15 cellular contexts compared by ENCODE assay signal in the genomic region with DNA sequence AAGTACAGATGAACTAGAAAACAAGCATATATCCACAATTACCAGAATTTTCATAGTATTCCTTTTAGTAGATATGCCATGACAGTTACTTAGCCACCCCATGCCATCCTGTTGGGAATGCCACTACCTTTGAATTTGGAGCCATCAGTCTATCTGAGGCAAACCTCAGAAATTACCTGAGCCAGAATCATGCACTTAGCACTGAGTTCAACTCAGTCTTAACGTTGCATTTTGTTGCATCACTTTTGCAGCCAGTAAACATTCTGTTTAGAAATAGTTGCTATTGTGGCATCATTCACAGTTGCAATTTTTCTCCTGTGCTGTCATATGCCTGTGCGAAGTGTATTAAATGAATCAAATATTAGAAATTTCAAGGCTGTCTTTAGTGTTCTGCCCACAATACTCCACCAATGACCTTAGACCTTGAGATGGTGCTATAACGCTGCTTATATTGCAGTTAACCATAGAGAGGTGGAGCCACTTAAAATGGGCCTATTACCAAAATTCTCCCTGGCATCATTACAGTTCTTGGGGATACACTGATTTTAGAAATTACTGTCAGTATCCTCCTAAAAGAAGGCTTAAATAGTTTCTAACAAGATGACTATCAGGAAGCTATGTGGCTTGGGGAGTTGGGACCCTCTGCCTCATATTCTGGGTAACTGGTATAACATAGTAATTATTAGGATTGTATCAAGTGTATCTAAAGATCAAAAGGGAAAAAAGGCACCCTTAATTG. TPM values are rescaled to one million over a fixed set of nuclear protein-coding genes. Genes with fewer than 3 reads are reported as not detected.
A peak's percentile ranks its signal among the peaks of the same experiment; 100 is the strongest.
DNase-seq lines count a peak whose midpoint lies in the region; ATAC-seq and TF ChIP-seq lines count a peak whose summit lies in the region.
"Had no signal": no experiment of that assay in that cellular context is flagged by ENCODE, and none has a peak within 500 bp of the region (broad histone marks: within the 10 kb centered on the region; RNA-seq: fewer than 3 reads in every experiment).

No MANE protein-coding gene starts in this region.

- ATAC-seq in stimulated activated naive CD8-positive, alpha-beta T cell treated with anti-CD3 and anti-CD28 coated beads, Interleukin-15, amount 100 ng/mL, for 72 hours = peak; percentile 57
- ATAC-seq in GM18519 (IDR thresholded peaks at IDR 0.05; ENCODE audit: low FRiP score, unreplicated experiment) = no peak

- BruUV-seq in MCF 10A (replicated peaks; lab: Mats Ljungman, UMichigan) (TSS peak; percentile 5), mammary epithelial cell (replicated peaks; lab: Mats Ljungman, UMichigan) (no TSS peak)

- TF ChIP-seq CTCF in MCF 10A (IDR thresholded peaks at IDR 0.05; ENCODE audit: unreplicated experiment) = no peak
- TF ChIP-seq CTCF in mammary epithelial cell (conservative IDR thresholded peaks at IDR 0.05 in 1 of 2, IDR thresholded peaks at IDR 0.05 in 1 of 2; ENCODE audit: extremely low read depth in 1 of 2, insufficient read depth in 1 of 2, low read depth in 1 of 2, low read length in 2 of 2) = no peak
- no peak for TF ChIP-seq CTCF in fibroblast of the aortic adventitia (IDR thresholded peaks at IDR 0.05; ENCODE audit: insufficient read depth, low read length)
- no peak for TF ChIP-seq CTCF in esophagus muscularis mucosa (IDR thresholded peaks at IDR 0.05)

- 67% methylated on average over 3 of the region's 3 CpGs for WGBS in mammary epithelial cell (ENCODE audit: low coverage, missing lambda C conversion rate)
- 81% methylated on average over 3 of the region's 3 CpGs for WGBS in esophagus muscularis mucosa

- in situ Hi-C loops in mammary epithelial cell (cut with MboI; ENCODE audit: low sequenced_read_pairs in 2 of 2) = no loop called here

- dilution Hi-C loops in mammary epithelial cell (cut with HindIII; ENCODE audit: low sequenced_read_pairs) = no loop called here

- no peaks in the 10 kb centered on the region for H3K9me3 Mint-ChIP-seq in MCF 10A (ENCODE audit: unreplicated experiment)
- no peaks in the 10 kb centered on the region for H3K9me3 Mint-ChIP-seq in stimulated activated naive CD8-positive, alpha-beta T cell treated with anti-CD3 and anti-CD28 coated beads, Interleukin-15, amount 100 ng/mL, for 72 hours

- no peak overlapping the region for H3K4me3 ChIP-seq in mammary epithelial cell (replicated peaks in 1 of 3; ENCODE audit: insufficient read depth in 1 of 3, low read depth in 2 of 3, low read length in 3 of 3)
- no peak overlapping the region for H3K4me3 ChIP-seq in fibroblast of the aortic adventitia (ENCODE audit: low read depth, low read length)
- no peak overlapping the region for H3K4me3 ChIP-seq in esophagus muscularis mucosa
- H3K4me3 ChIP-seq: ascending aorta, BLaER1, stomach had no signal

- peaks cover 37% of the 10 kb centered on the region for H3K4me1 Mint-ChIP-seq in MCF 10A (ENCODE audit: insufficient read depth, unreplicated experiment)
- peaks cover 53% of the 10 kb centered on the region for H3K4me1 Mint-ChIP-seq in stimulated activated naive CD8-positive, alpha-beta T cell treated with anti-CD3 and anti-CD28 coated beads, Interleukin-15, amount 100 ng/mL, for 72 hours

- H3K9me3 ChIP-seq in mammary epithelial cell (replicated peaks; ENCODE audit: insufficient read depth, low read length) = no peaks in the 10 kb centered on the region
- no peaks in the 10 kb centered on the region for H3K9me3 ChIP-seq in esophagus muscularis mucosa
- H3K9me3 ChIP-seq: ascending aorta, BLaER1, stomach had no signal

- no peak for TF ChIP-seq EP300 in esophagus muscularis mucosa (IDR thresholded peaks at IDR 0.05)

- H3K4me3 Mint-ChIP-seq in MCF 10A (ENCODE audit: unreplicated experiment) = no peak overlapping the region
- H3K4me3 Mint-ChIP-seq in stimulated activated naive CD8-positive, alpha-beta T cell treated with anti-CD3 and anti-CD28 coated beads, Interleukin-15, amount 100 ng/mL, for 72 hours = no peak overlapping the region

- H3K36me3 ChIP-seq in mammary epithelial cell (ENCODE audit: insufficient read depth, low read length) (peaks cover 46% of the 10 kb centered on the region), esophagus muscularis mucosa (peaks cover 39 to 91% (median 85%) of the 10 kb centered on the region in 4 donors)

- DNase-seq in MCF 10A (ENCODE audit: unreplicated experiment) (no peak), mammary epithelial cell (no peak), SW480 (ENCODE audit: low spot score) (peak; percentile 60), fibroblast of the aortic adventitia (ENCODE audit: low read depth) (peak; percentile 30), esophagus muscularis mucosa (ENCODE audit: extremely low spot score) (no peak)
- DNase-seq in stimulated activated naive CD8-positive, alpha-beta T cell treated with anti-CD3 and anti-CD28 coated beads, Interleukin-15, amount 100 ng/mL, for 72 hours = no peak
- no peak for DNase-seq in activated CD4-positive, CD25-positive, alpha-beta regulatory T cell treated with anti-CD3 and anti-CD28 coated beads, Interleukin-2, amount 50 U/mL, for 72 hours
- DNase-seq: effector CD8-positive, alpha-beta T cell; hypothalamus; Kasumi-1; stomach had no signal

- H3K4me2 ChIP-seq in mammary epithelial cell (ENCODE audit: insufficient read depth, low read depth, low read length) = no peak overlapping the region
- H3K4me2 ChIP-seq: BLaER1 had no signal

- H2AFZ ChIP-seq in mammary epithelial cell (ENCODE audit: low read depth, low read length) = no peak overlapping the region

- POLR2A ChIA-PET in MCF 10A (lab: Yijun Ruan, JAX) = interaction anchor here (0.7 to 2.5 kb wide), 4 partner anchors 11 to 77 kb away, joined by 3 to 11 read pairs (median 4); a partner anchor contains a TSS

- CTCF ChIA-PET in MCF 10A (lab: Yijun Ruan, JAX) = no interaction called here
- CTCF ChIA-PET in mammary epithelial cell (lab: Charles Lee; ENCODE audit: low non-redundant PET) = no interaction called here

- H3K4me1 ChIP-seq in mammary epithelial cell (ENCODE audit: insufficient read depth, low read length) = no peaks in the 10 kb centered on the region
- H3K4me1 ChIP-seq in esophagus muscularis mucosa = peaks cover 0 to 4% (median 0%) of the 10 kb centered on the region in 4 donors
- H3K4me1 ChIP-seq: ascending aorta, BLaER1 had no signal

- no peak overlapping the region for H3K9ac ChIP-seq in mammary epithelial cell (ENCODE audit: insufficient read depth, low read length)
- H3K9ac ChIP-seq: BLaER1 had no signal

- peak overlapping the region; percentile 31 for H3K27ac Mint-ChIP-seq in MCF 10A (ENCODE audit: low read depth, unreplicated experiment)
- peak overlapping the region; percentile 92 to 94 for H3K27ac Mint-ChIP-seq in stimulated activated naive CD8-positive, alpha-beta T cell treated with anti-CD3 and anti-CD28 coated beads, Interleukin-15, amount 100 ng/mL, for 72 hours

- H4K20me1 ChIP-seq in mammary epithelial cell (ENCODE audit: insufficient read depth, low read length) = peaks cover 18% of the 10 kb centered on the region

- peaks cover 85% of the 10 kb centered on the region for H3K79me2 ChIP-seq in mammary epithelial cell (ENCODE audit: insufficient read depth, low read length)

- H3K27me3 ChIP-seq in mammary epithelial cell (ENCODE audit: insufficient read depth, low read length) = no peaks in the 10 kb centered on the region
- H3K27me3 ChIP-seq in esophagus muscularis mucosa = no peaks in the 10 kb centered on the region
- H3K27me3 ChIP-seq: ascending aorta, BLaER1, stomach had no signal

- intact Hi-C loops in MCF 10A (cut with micrococcal nuclease) (no loop called here), mammary epithelial cell (cut with micrococcal nuclease) (loop anchor here (5.0 kb wide), 1 partner anchor 34 kb away; no protein-coding TSS in a partner anchor), esophagus muscularis mucosa (cut with DNase I) (no loop called here)

- H3K27ac ChIP-seq in mammary epithelial cell (ENCODE audit: insufficient read depth, low read depth, low read length) (no peak overlapping the region), esophagus muscularis mucosa (replicated peaks in 1 of 4) (no peak overlapping the region)
- H3K27ac ChIP-seq: ascending aorta, BLaER1, stomach had no signal

- H3K27me3 Mint-ChIP-seq in MCF 10A (ENCODE audit: insufficient read depth, unreplicated experiment) = no peaks in the 10 kb centered on the region
- no peaks in the 10 kb centered on the region for H3K27me3 Mint-ChIP-seq in stimulated activated naive CD8-positive, alpha-beta T cell treated with anti-CD3 and anti-CD28 coated beads, Interleukin-15, amount 100 ng/mL, for 72 hours
- H3K27me3 Mint-ChIP-seq: progenitor cell of endocrine pancreas had no signal

- H3K36me3 Mint-ChIP-seq in MCF 10A (ENCODE audit: insufficient read depth, unreplicated experiment) = peaks cover 100% of the 10 kb centered on the region

- TF ChIP-seq POLR2A in esophagus muscularis mucosa (IDR thresholded peaks at IDR 0.05; ENCODE audit: low read depth) = no peak

RNA-seq across cellular contexts. Expression of a gene that starts 11.1 kb away (rescaled TPM):
- total RNA-seq in MCF 10A (2022) (47.5 and 51.7 TPM in 2 replicates), mammary epithelial cell (10 to 100 TPM; 23.0 to 37.4 TPM), fibroblast of the aortic adventitia (ENCODE audit: low replicate concordance) (21.6 and 21.7 TPM in 2 replicates), esophagus muscularis mucosa (10 to 100 TPM; 11.4 to 31.1 (median 15.2) TPM)
- polyA plus RNA-seq in mammary epithelial cell = 76.2 TPM
- 3.1 TPM for polyA minus RNA-seq in mammary epithelial cell

RNA-seq across cellular contexts. Expression of a gene that starts 11.3 kb away (rescaled TPM):
- total RNA-seq in MCF 10A (2022) (205 and 228 TPM in 2 replicates), mammary epithelial cell (100 to 1,000 TPM; 177 to 211 TPM), fibroblast of the aortic adventitia (ENCODE audit: low replicate concordance) (134 and 234 TPM in 2 replicates), esophagus muscularis mucosa (100 to 1,000 TPM in 1 of 4 donors, 10 to 100 TPM in 3; 47.3 to 137 (median 59.6) TPM)
- polyA plus RNA-seq in mammary epithelial cell = 44.4 TPM
- polyA minus RNA-seq in mammary epithelial cell = 106 TPM

Comparison
In these comparisons a context has a peak if more than half of its experiments do, and no peak if none do; other contexts are left out.
1. DNase-seq: peak in SW480 (single experiment) and fibroblast of the aortic adventitia (single experiment); none in MCF 10A (single experiment), mammary epithelial cell (single experiment), stimulated activated naive CD8-positive, alpha-beta T cell treated with anti-CD3 and anti-CD28 coated beads, Interleukin-15, amount 100 ng/mL, for 72 hours (0 of 2), activated CD4-positive, CD25-positive, alpha-beta regulatory T cell treated with anti-CD3 and anti-CD28 coated beads, Interleukin-2, amount 50 U/mL, for 72 hours (single experiment) and esophagus muscularis mucosa (single experiment).